8 cellular contexts compared by ENCODE assay signal in the genomic region with DNA sequence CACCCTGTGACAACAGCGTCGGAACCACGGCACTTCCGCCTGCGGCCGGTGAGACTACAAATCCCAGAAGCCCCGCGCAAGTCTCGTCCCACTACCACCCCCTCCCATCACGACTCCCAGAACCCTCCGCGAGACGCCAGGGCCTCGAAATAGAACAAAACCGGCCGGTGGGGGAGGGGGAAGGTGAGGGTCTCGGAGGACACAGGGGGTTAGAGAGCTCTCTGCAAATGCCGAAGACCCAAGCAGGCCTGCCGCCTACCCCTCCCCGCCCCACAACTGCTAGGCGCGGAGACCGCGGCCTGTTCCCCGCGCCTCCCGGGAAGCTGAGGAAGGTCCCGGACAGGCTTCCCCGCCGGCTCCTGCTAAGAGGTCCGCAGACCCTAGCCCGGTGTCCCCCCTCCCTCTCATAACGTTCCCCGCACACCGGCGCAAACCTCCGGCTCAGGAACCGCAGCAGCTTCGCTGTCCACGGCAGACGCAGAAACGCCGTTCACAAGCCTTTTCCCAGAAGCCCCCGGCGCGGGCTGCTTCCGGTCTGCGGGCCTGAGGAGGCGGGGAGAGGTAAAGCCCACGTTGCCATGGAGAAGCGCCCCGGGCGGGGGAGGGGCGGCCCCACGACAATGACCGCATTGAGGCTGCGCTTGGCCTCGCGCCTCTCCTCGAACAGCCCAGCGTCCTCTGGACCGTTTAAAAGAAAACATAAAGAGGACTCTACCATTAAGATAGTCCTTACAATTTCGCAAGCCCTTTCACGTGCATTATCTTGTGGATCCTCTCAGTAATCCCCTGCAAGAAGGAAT. TPM values are rescaled to one million over a fixed set of nuclear protein-coding genes. Genes with fewer than 3 reads are reported as not detected.
DNase-seq lines count a peak whose midpoint lies in the region; ATAC-seq and TF ChIP-seq lines count a peak whose summit lies in the region.

A gene (minus strand): TSS at position 485 of the 800 bp plus-strand sequence. CDS start 3,770 bp downstream, outside the sequence.

- H3K36me3 Mint-ChIP-seq in IgD-negative memory B cell: no peaks in the 10 kb centered on the region

- H3K27me3 Mint-ChIP-seq in IgD-negative memory B cell: no peaks in the 10 kb centered on the region

- ATAC-seq in GM21529 (IDR thresholded peaks at IDR 0.05; ENCODE audit: unreplicated experiment) (peak; percentile 92), mucosa of descending colon (peak; percentile 98)

- H3K4me3 ChIP-seq in epithelial cell of esophagus (ENCODE audit: low read length): peak within 1 kb of the TSS; percentile 83
- peak within 1 kb of the TSS; percentile 95 for H3K4me3 ChIP-seq in mucosa of descending colon

- intact Hi-C loops in mucosa of descending colon (cut with DNase I, micrococcal nuclease): loop anchor here in 1 of 2 donors (2.0 kb wide), 1 partner anchor 55 kb away; no protein-coding TSS in a partner anchor

- no peaks in the 10 kb centered on the region for H3K36me3 ChIP-seq in mucosa of descending colon (ENCODE audit: low read depth)

- no peaks in the 10 kb centered on the region for H3K9me3 Mint-ChIP-seq in IgD-negative memory B cell

- peaks cover 18% of the 10 kb centered on the region for H3K4me1 ChIP-seq in mucosa of descending colon (ENCODE audit: low read depth)

- TF ChIP-seq CTCF in epithelial cell of esophagus (IDR thresholded peaks at IDR 0.05; ENCODE audit: insufficient read depth, low read depth, low read length, missing control alignments) (no peak), mucosa of descending colon (IDR thresholded peaks at IDR 0.05) (no peak)

- H3K27ac Mint-ChIP-seq in IgD-negative memory B cell: peak within 1 kb of the TSS; percentile 98

- no peaks in the 10 kb centered on the region for H3K9me3 ChIP-seq in mucosa of descending colon

- peak within 1 kb of the TSS; percentile 93 to 98 (median 97) for H3K4me3 Mint-ChIP-seq in IgD-negative memory B cell

- DNase-seq in DMS 273 treated with DMSO at 0.1 percent for 48 hours (lab: John Stamatoyannopoulos, UW): peak; percentile 80
- DNase-seq in OCI-M2 (lab: John Stamatoyannopoulos, UW; ENCODE audit: unreplicated experiment): peak; percentile 60
- peak; percentile 89 for DNase-seq in activated T-cell treated with anti-CD3 and anti-CD28 coated beads for 4 hours
- peak; percentile 91 for DNase-seq in epithelial cell of esophagus (ENCODE audit: low read depth)
- DNase-seq in mucosa of descending colon: peak; percentile 97 to 98 (median 97)
- DNase-seq in stimulated activated CD8-positive, alpha-beta memory T cell treated with anti-CD3 and anti-CD28 coated beads, Interleukin-4, amount 100 ng/mL, for 24 hours (ENCODE audit: low read depth): peak; percentile 93

- peaks cover 35 to 48% (median 40%) of the 10 kb centered on the region in 3 donors for H3K4me1 Mint-ChIP-seq in IgD-negative memory B cell

RNA-seq across cellular contexts. Expression of the gene that starts here (rescaled TPM):
- polyA plus RNA-seq in IgD-negative memory B cell: 86.9 TPM
- total RNA-seq in mucosa of descending colon: 10 to 100 TPM; 44.1 to 58.3 (median 48.9) TPM

Comparison
In these comparisons a context has a peak if more than half of its experiments do, and no peak if none do; other contexts are left out.
1. Peak in every context shown above with its lines: DNase-seq, ATAC-seq and H3K4me3 ChIP-seq.